Comparison of ENCODE assay signal across 22 cellular contexts in genomic region chr7:98203964-98204605, GRCh38. TPM values are rescaled to one million over a fixed set of nuclear protein-coding genes. Genes with fewer than 3 reads are reported as not detected.
DNase-seq lines count a peak whose midpoint lies in the region; ATAC-seq and TF ChIP-seq lines count a peak whose summit lies in the region.
"Had no signal": no experiment of that assay in that cellular context is flagged by ENCODE, and none has a peak within 500 bp of the region (broad histone marks: within the 10 kb centered on the region; RNA-seq: fewer than 3 reads in every experiment).

No MANE protein-coding gene starts in this region.

- no peaks in the 10 kb centered on the region for H3K27me3 Mint-ChIP-seq in activated CD4-positive, alpha-beta memory T cell treated with anti-CD3 and anti-CD28 coated beads for 36 hours
- no peaks in the 10 kb centered on the region for H3K27me3 Mint-ChIP-seq in activated CD4-positive, alpha-beta memory T cell treated with anti-CD3 and anti-CD28 coated beads, Interleukin-2, amount 10 ng/mL, durations not matched to agents 7 days and 5 days
- H3K27me3 Mint-ChIP-seq in CD8-positive, alpha-beta T cell (ENCODE audit: low read depth) = no peaks in the 10 kb centered on the region
- H3K27me3 Mint-ChIP-seq in activated naive CD8-positive, alpha-beta T cell = no peaks in the 10 kb centered on the region
- H3K27me3 Mint-ChIP-seq in naive thymus-derived CD4-positive, alpha-beta T cell = no peaks in the 10 kb centered on the region

- H3K27me3 ChIP-seq in CD8-positive, alpha-beta T cell (ENCODE audit: insufficient read depth, low read length) = no peaks in the 10 kb centered on the region
- no peaks in the 10 kb centered on the region for H3K27me3 ChIP-seq in naive thymus-derived CD4-positive, alpha-beta T cell (ENCODE audit: control insufficient read depth in 2 of 2, insufficient read depth in 2 of 2, low read length in 2 of 2)
- H3K27me3 ChIP-seq: brain microvascular endothelial cell, neutrophil had no signal

- H3K27ac Mint-ChIP-seq in activated CD4-positive, alpha-beta memory T cell treated with anti-CD3 and anti-CD28 coated beads for 36 hours = peak overlapping the region; percentile 8
- no peak overlapping the region for H3K27ac Mint-ChIP-seq in activated CD4-positive, alpha-beta memory T cell treated with anti-CD3 and anti-CD28 coated beads, Interleukin-2, amount 10 ng/mL, durations not matched to agents 7 days and 5 days
- H3K27ac Mint-ChIP-seq in CD8-positive, alpha-beta T cell = peak overlapping the region; percentile 66
- H3K27ac Mint-ChIP-seq in activated naive CD8-positive, alpha-beta T cell = peak overlapping the region; percentile 66
- peak overlapping the region in 6 of 9 donors; percentile 72 to 94 (median 76) for H3K27ac Mint-ChIP-seq in naive thymus-derived CD4-positive, alpha-beta T cell
- H3K27ac Mint-ChIP-seq: activated T-helper 1 cell treated with anti-CD3 and anti-CD28 coated beads, Interleukin-12 subunit alpha, Interleukin-12 subunit beta, Interleukin-2, Interleukin-4 antibody, amounts not matched to agents 30 ng/mL and 10 ng/mL and 1 ng/mL, durations not matched to agents 14 hours and 24 hours and 36 hours; T-helper 2 cell treated with Interferon-gamma antibody and Interleukin-4, amounts not matched to agents 5 μg/mL and 100 μg/mL, for 36 hours had no signal

- H3K4me1 ChIP-seq in CD8-positive, alpha-beta T cell (ENCODE audit: insufficient read depth, low read length) = peaks cover 58% of the 10 kb centered on the region
- peaks cover 21 to 49% of the 10 kb centered on the region in 2 donors for H3K4me1 ChIP-seq in naive thymus-derived CD4-positive, alpha-beta T cell (ENCODE audit: control insufficient read depth in 2 of 2, insufficient read depth in 2 of 2, low read length in 2 of 2)
- H3K4me1 ChIP-seq: psoas muscle had no signal

- no peak overlapping the region for H3K4me3 Mint-ChIP-seq in activated CD4-positive, alpha-beta memory T cell treated with anti-CD3 and anti-CD28 coated beads for 36 hours
- no peak overlapping the region for H3K4me3 Mint-ChIP-seq in activated CD4-positive, alpha-beta memory T cell treated with anti-CD3 and anti-CD28 coated beads, Interleukin-2, amount 10 ng/mL, durations not matched to agents 7 days and 5 days
- peak overlapping the region; percentile 85 for H3K4me3 Mint-ChIP-seq in CD8-positive, alpha-beta T cell
- H3K4me3 Mint-ChIP-seq in activated naive CD8-positive, alpha-beta T cell = peak overlapping the region; percentile 56
- H3K4me3 Mint-ChIP-seq in naive thymus-derived CD4-positive, alpha-beta T cell = peak overlapping the region in 9 of 10 donors; percentile 29 to 91 (median 85)
- H3K4me3 Mint-ChIP-seq: activated T-helper 1 cell treated with anti-CD3 and anti-CD28 coated beads, Interleukin-12 subunit alpha, Interleukin-12 subunit beta, Interleukin-2, Interleukin-4 antibody, amounts not matched to agents 30 ng/mL and 10 ng/mL and 1 ng/mL, durations not matched to agents 14 hours and 24 hours and 36 hours; H9; T-helper 2 cell treated with Interferon-gamma antibody and Interleukin-4, amounts not matched to agents 5 μg/mL and 100 μg/mL, for 36 hours had no signal

- POLR2A ChIA-PET in activated CD4-positive, alpha-beta memory T cell treated with anti-CD3 and anti-CD28 coated beads for 36 hours (lab: Charles Lee) = no interaction called here
- POLR2A ChIA-PET in activated CD4-positive, alpha-beta memory T cell treated with anti-CD3 and anti-CD28 coated beads, Interleukin-2, amount 10 ng/mL, durations not matched to agents 7 days and 5 days (lab: Charles Lee) = interaction anchor here (1.7 to 3.0 kb wide), 2 partner anchors 8 to 47 kb away, joined by 4 to 33 read pairs; partner anchors contain the start of gene TECPR1
- POLR2A ChIA-PET in CD8-positive, alpha-beta T cell (lab: Charles Lee) = interaction anchor here (0.7 to 2.8 kb wide), 3 partner anchors 9 to 47 kb away, joined by 3 to 26 read pairs (median 3); partner anchors contain the start of gene BHLHA15
- POLR2A ChIA-PET in naive thymus-derived CD4-positive, alpha-beta T cell (lab: Charles Lee) = interaction anchor here (1.1 to 5.0 kb wide), 2 partner anchors 47 to 78 kb away, joined by 3 to 39 read pairs; no protein-coding TSS in a partner anchor
- POLR2A ChIA-PET in HEK293T (lab: Yijun Ruan, JAX) = no interaction called here

- H3K4me1 Mint-ChIP-seq in activated CD4-positive, alpha-beta memory T cell treated with anti-CD3 and anti-CD28 coated beads for 36 hours (ENCODE audit: low read depth) = peaks cover 46% of the 10 kb centered on the region
- peaks cover 40% of the 10 kb centered on the region for H3K4me1 Mint-ChIP-seq in activated CD4-positive, alpha-beta memory T cell treated with anti-CD3 and anti-CD28 coated beads, Interleukin-2, amount 10 ng/mL, durations not matched to agents 7 days and 5 days
- H3K4me1 Mint-ChIP-seq in CD8-positive, alpha-beta T cell (ENCODE audit: low read depth) = peaks cover 59% of the 10 kb centered on the region
- peaks cover 58% of the 10 kb centered on the region for H3K4me1 Mint-ChIP-seq in activated naive CD8-positive, alpha-beta T cell (ENCODE audit: low read depth)
- peaks cover 35 to 74% (median 62%) of the 10 kb centered on the region in 7 donors for H3K4me1 Mint-ChIP-seq in naive thymus-derived CD4-positive, alpha-beta T cell
- H3K4me1 Mint-ChIP-seq: H9 had no signal

- no peak for DNase-seq in activated CD4-positive, alpha-beta memory T cell treated with anti-CD3 and anti-CD28 coated beads for 36 hours
- DNase-seq in activated CD4-positive, alpha-beta memory T cell treated with anti-CD3 and anti-CD28 coated beads, Interleukin-2, amount 10 ng/mL, durations not matched to agents 7 days and 5 days = no peak
- no peak for DNase-seq in CD8-positive, alpha-beta T cell
- no peak for DNase-seq in naive thymus-derived CD4-positive, alpha-beta T cell
- DNase-seq in HEK293T (ENCODE audit: extremely low spot score) = no peak
- DNase-seq in DMS114 treated with DMSO at 0.1 percent for 48 hours (lab: John Stamatoyannopoulos, UW; ENCODE audit: unreplicated experiment) = no peak
- DNase-seq: activated CD4-positive, alpha-beta T cell treated with anti-CD3 and anti-CD28 coated beads, Interleukin-2, amount 50 U/mL, for 48 hours; AML-193; brain microvascular endothelial cell; COR-L47; DND-41; effector CD8-positive, alpha-beta T cell; H9; mammary epithelial cell; NCI-H2171; NCI-H510A treated with DMSO at 0.1 percent for 48 hours; psoas muscle had no signal

- peaks cover 3% of the 10 kb centered on the region for H3K9me3 Mint-ChIP-seq in activated CD4-positive, alpha-beta memory T cell treated with anti-CD3 and anti-CD28 coated beads for 36 hours
- peaks cover 3% of the 10 kb centered on the region for H3K9me3 Mint-ChIP-seq in activated CD4-positive, alpha-beta memory T cell treated with anti-CD3 and anti-CD28 coated beads, Interleukin-2, amount 10 ng/mL, durations not matched to agents 7 days and 5 days
- H3K9me3 Mint-ChIP-seq in CD8-positive, alpha-beta T cell = peaks cover 2% of the 10 kb centered on the region
- H3K9me3 Mint-ChIP-seq in activated naive CD8-positive, alpha-beta T cell (ENCODE audit: low read depth) = no peaks in the 10 kb centered on the region
- peaks cover 0 to 6% (median 2%) of the 10 kb centered on the region in 11 donors for H3K9me3 Mint-ChIP-seq in naive thymus-derived CD4-positive, alpha-beta T cell
- H3K9me3 Mint-ChIP-seq: H9 had no signal

- no peaks in the 10 kb centered on the region for H3K9me3 ChIP-seq in CD8-positive, alpha-beta T cell (ENCODE audit: low read length)
- H3K9me3 ChIP-seq in naive thymus-derived CD4-positive, alpha-beta T cell (ENCODE audit: control insufficient read depth in 2 of 3, low read length in 3 of 3) = no peaks in the 10 kb centered on the region
- H3K9me3 ChIP-seq: neutrophil, psoas muscle had no signal

- TF ChIP-seq CTCF in CD8-positive, alpha-beta T cell (IDR thresholded peaks at IDR 0.05) = no peak

- H3K36me3 Mint-ChIP-seq in activated CD4-positive, alpha-beta memory T cell treated with anti-CD3 and anti-CD28 coated beads for 36 hours = peaks cover 33% of the 10 kb centered on the region
- H3K36me3 Mint-ChIP-seq in activated CD4-positive, alpha-beta memory T cell treated with anti-CD3 and anti-CD28 coated beads, Interleukin-2, amount 10 ng/mL, durations not matched to agents 7 days and 5 days (ENCODE audit: low read depth) = peaks cover 28% of the 10 kb centered on the region
- H3K36me3 Mint-ChIP-seq in CD8-positive, alpha-beta T cell = peaks cover 37% of the 10 kb centered on the region
- peaks cover 10% of the 10 kb centered on the region for H3K36me3 Mint-ChIP-seq in activated naive CD8-positive, alpha-beta T cell
- peaks cover 17 to 45% (median 32%) of the 10 kb centered on the region in 5 donors for H3K36me3 Mint-ChIP-seq in naive thymus-derived CD4-positive, alpha-beta T cell

- peaks cover 18% of the 10 kb centered on the region for H3K36me3 ChIP-seq in CD8-positive, alpha-beta T cell (ENCODE audit: insufficient read depth, low read length)
- peaks cover 0 to 27% (median 17%) of the 10 kb centered on the region in 3 experiments for H3K36me3 ChIP-seq in naive thymus-derived CD4-positive, alpha-beta T cell (ENCODE audit: control insufficient read depth in 2 of 3, insufficient read depth in 3 of 3, low read length in 3 of 3)

- peak overlapping the region; percentile 43 for H3K4me3 ChIP-seq in CD8-positive, alpha-beta T cell (ENCODE audit: low read depth, low read length)
- H3K4me3 ChIP-seq in naive thymus-derived CD4-positive, alpha-beta T cell (ENCODE audit: low read length) = no peak overlapping the region
- H3K4me3 ChIP-seq: psoas muscle had no signal

- no peak for ATAC-seq in CD8-positive, alpha-beta T cell
- ATAC-seq in naive thymus-derived CD4-positive, alpha-beta T cell = no peak
- ATAC-seq in HG03342 (IDR thresholded peaks at IDR 0.05; ENCODE audit: unreplicated experiment) = no peak
- ATAC-seq: psoas muscle had no signal

- intact Hi-C loops in activated CD4-positive, alpha-beta memory T cell treated with anti-CD3 and anti-CD28 coated beads for 36 hours (cut with micrococcal nuclease) = loop anchor here (2.0 to 5.0 kb wide), 2 partner anchors 47 to 72 kb away; no protein-coding TSS in a partner anchor
- intact Hi-C loops in CD8-positive, alpha-beta T cell (cut with DNase I, micrococcal nuclease) = loop anchor here in 1 of 2 experiments (2.0 kb wide), 1 partner anchor 47 kb away; no protein-coding TSS in a partner anchor
- intact Hi-C loops in naive thymus-derived CD4-positive, alpha-beta T cell (cut with micrococcal nuclease) = loop anchor here (2.0 to 5.0 kb wide), 5 partner anchors 37 to 197 kb away; partner anchors contain the start of genes BAIAP2L1 (in 1 of the 2) and BRI3 (in 1 of the 2)

- H3K27ac ChIP-seq in CD8-positive, alpha-beta T cell (ENCODE audit: low read depth, low read length) = peak overlapping the region; percentile 50
- peak overlapping the region; percentile 60 for H3K27ac ChIP-seq in naive thymus-derived CD4-positive, alpha-beta T cell (ENCODE audit: low read depth, low read length)
- H3K27ac ChIP-seq: brain microvascular endothelial cell, neutrophil, psoas muscle had no signal

- CTCF ChIA-PET in activated CD4-positive, alpha-beta memory T cell treated with anti-CD3 and anti-CD28 coated beads for 36 hours (lab: Charles Lee) = interaction anchor here (1.3 kb wide), 1 partner anchor 35 kb away, joined by 3 read pairs; no protein-coding TSS in a partner anchor
- CTCF ChIA-PET in activated CD4-positive, alpha-beta memory T cell treated with anti-CD3 and anti-CD28 coated beads, Interleukin-2, amount 10 ng/mL, durations not matched to agents 7 days and 5 days (lab: Charles Lee) = no interaction called here
- CTCF ChIA-PET in CD8-positive, alpha-beta T cell (lab: Charles Lee) = interaction anchor here (1.8 kb wide), 1 partner anchor 38 kb away, joined by 8 read pairs; no protein-coding TSS in a partner anchor
- CTCF ChIA-PET in naive thymus-derived CD4-positive, alpha-beta T cell (lab: Charles Lee) = interaction anchor here (0.7 to 1.3 kb wide), 2 partner anchors 36 to 71 kb away, joined by 3 to 4 read pairs; no protein-coding TSS in a partner anchor
- CTCF ChIA-PET in HEK293T (lab: Yijun Ruan, JAX) = no interaction called here

RNA-seq across cellular contexts. Expression of gene BHLHA15, which starts 7.2 kb away (rescaled TPM):
- under 1 TPM in 1 of 2 experiments, not detected in 1; 0.67 TPM for total RNA-seq in activated CD4-positive, alpha-beta memory T cell treated with anti-CD3 and anti-CD28 coated beads for 36 hours
- total RNA-seq in activated CD4-positive, alpha-beta memory T cell treated with anti-CD3 and anti-CD28 coated beads, Interleukin-2, amount 10 ng/mL, durations not matched to agents 7 days and 5 days = under 1 TPM; 0.43 TPM
- not detected for total RNA-seq in CD8-positive, alpha-beta T cell
- total RNA-seq in naive thymus-derived CD4-positive, alpha-beta T cell = under 1 TPM in 2 of 5 experiments, not detected in 3; 0.39 to 0.80 TPM
- not detected for polyA plus RNA-seq in naive thymus-derived CD4-positive, alpha-beta T cell
- total RNA-seq: psoas muscle had no signal
- polyA plus RNA-seq: psoas muscle had no signal

RNA-seq across cellular contexts. Expression of gene TECPR1, which starts 47.9 kb away (rescaled TPM):
- 10 to 100 TPM; 34.5 to 35.3 TPM for total RNA-seq in activated CD4-positive, alpha-beta memory T cell treated with anti-CD3 and anti-CD28 coated beads for 36 hours
- total RNA-seq in activated CD4-positive, alpha-beta memory T cell treated with anti-CD3 and anti-CD28 coated beads, Interleukin-2, amount 10 ng/mL, durations not matched to agents 7 days and 5 days = 10 to 100 TPM; 63.9 to 69.4 TPM
- 10 to 100 TPM; 64.4 to 68.2 TPM for total RNA-seq in CD8-positive, alpha-beta T cell
- total RNA-seq in naive thymus-derived CD4-positive, alpha-beta T cell = 100 to 1,000 TPM in 4 of 5 experiments, 10 to 100 TPM in 1; 82.4 to 203 (median 134) TPM
- polyA plus RNA-seq in naive thymus-derived CD4-positive, alpha-beta T cell = 10 to 100 TPM; 21.0 to 32.3 TPM

Comparison
In these comparisons a context has a peak if more than half of its experiments do, and no peak if none do; other contexts are left out.
1. CTCF ChIA-PET loops: an anchor here in activated CD4-positive, alpha-beta memory T cell treated with anti-CD3 and anti-CD28 coated beads for 36 hours (1.3 kb wide), CD8-positive, alpha-beta T cell (1.8 kb wide) and naive thymus-derived CD4-positive, alpha-beta T cell (0.7 to 1.3 kb wide); none called in activated CD4-positive, alpha-beta memory T cell treated with anti-CD3 and anti-CD28 coated beads, Interleukin-2, amount 10 ng/mL, durations not matched to agents 7 days and 5 days and HEK293T.
2. POLR2A ChIA-PET loops: an anchor here in activated CD4-positive, alpha-beta memory T cell treated with anti-CD3 and anti-CD28 coated beads, Interleukin-2, amount 10 ng/mL, durations not matched to agents 7 days and 5 days (1.7 to 3.0 kb wide), CD8-positive, alpha-beta T cell (0.7 to 2.8 kb wide) and naive thymus-derived CD4-positive, alpha-beta T cell (1.1 to 5.0 kb wide); none called in activated CD4-positive, alpha-beta memory T cell treated with anti-CD3 and anti-CD28 coated beads for 36 hours and HEK293T.
3. H3K4me3 Mint-ChIP-seq: peak in CD8-positive, alpha-beta T cell (single experiment), activated naive CD8-positive, alpha-beta T cell (single experiment) and naive thymus-derived CD4-positive, alpha-beta T cell (9 of 10); none in activated CD4-positive, alpha-beta memory T cell treated with anti-CD3 and anti-CD28 coated beads for 36 hours (single experiment) and activated CD4-positive, alpha-beta memory T cell treated with anti-CD3 and anti-CD28 coated beads, Interleukin-2, amount 10 ng/mL, durations not matched to agents 7 days and 5 days (single experiment).